ENCODE assay signal across 1 cellular context in the genomic region with DNA sequence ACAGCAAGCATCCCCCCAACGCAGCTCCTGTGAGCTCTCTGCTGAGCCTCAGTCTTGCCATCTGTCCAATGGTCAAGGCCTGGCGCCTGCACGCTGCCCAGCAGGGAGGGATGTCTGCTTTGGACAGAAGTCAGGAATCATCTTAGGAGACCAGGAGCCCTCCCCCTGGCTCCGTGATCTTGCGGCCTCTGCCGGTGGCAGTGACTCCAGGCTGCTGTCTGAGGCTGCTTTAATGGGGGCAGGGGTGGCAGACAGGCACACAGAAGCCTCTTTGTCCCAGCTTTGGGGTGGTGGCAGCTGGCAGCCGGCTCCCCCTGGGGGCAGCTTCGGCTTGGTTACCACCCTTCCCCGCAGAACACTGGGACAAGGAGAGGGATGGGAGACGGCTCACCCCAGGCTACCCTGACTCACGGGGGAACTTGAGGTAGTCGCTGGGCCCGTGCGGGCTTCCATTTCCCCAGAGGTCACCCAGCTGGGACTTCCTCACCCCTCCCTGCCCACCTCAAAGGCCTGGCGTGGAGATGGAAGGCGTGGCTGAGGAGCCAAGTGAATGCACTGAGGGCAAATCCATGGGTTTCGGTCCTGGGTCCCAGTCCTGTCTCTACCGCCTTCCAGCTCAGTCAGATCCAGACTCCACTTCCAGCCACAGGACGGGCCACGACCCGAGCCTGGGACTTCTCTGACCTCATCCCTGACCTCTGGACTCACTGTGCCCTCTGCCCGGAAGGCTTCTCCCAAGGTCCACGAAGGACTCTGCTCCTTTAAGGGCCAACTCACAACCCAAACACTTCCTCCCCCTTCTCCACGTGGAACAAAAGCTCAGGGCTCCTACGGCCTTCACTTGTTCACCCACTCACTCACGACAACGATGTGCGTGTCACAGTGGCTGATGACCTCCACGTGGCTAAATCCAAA.
A peak's percentile ranks its signal among the peaks of the same experiment; 100 is the strongest.
TF ChIP-seq lines count a peak whose summit lies in the region.

No MANE protein-coding gene starts in this region.

TF ChIP-seq in HEK293, 187 proteins besides CTCF, POLR2A, EP300 and RAD21 (continued from another document):
- TF ChIP-seq, protein P1, sequence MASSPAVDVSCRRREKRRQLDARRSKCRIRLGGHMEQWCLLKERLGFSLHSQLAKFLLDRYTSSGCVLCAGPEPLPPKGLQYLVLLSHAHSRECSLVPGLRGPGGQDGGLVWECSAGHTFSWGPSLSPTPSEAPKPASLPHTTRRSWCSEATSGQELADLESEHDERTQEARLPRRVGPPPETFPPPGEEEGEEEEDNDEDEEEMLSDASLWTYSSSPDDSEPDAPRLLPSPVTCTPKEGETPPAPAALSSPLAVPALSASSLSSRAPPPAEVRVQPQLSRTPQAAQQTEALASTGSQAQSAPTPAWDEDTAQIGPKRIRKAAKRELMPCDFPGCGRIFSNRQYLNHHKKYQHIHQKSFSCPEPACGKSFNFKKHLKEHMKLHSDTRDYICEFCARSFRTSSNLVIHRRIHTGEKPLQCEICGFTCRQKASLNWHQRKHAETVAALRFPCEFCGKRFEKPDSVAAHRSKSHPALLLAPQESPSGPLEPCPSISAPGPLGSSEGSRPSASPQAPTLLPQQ (tag by site-specific recombination; IDR thresholded peaks at IDR 0.05), result peak; percentile 85
- TF ChIP-seq, protein P2, sequence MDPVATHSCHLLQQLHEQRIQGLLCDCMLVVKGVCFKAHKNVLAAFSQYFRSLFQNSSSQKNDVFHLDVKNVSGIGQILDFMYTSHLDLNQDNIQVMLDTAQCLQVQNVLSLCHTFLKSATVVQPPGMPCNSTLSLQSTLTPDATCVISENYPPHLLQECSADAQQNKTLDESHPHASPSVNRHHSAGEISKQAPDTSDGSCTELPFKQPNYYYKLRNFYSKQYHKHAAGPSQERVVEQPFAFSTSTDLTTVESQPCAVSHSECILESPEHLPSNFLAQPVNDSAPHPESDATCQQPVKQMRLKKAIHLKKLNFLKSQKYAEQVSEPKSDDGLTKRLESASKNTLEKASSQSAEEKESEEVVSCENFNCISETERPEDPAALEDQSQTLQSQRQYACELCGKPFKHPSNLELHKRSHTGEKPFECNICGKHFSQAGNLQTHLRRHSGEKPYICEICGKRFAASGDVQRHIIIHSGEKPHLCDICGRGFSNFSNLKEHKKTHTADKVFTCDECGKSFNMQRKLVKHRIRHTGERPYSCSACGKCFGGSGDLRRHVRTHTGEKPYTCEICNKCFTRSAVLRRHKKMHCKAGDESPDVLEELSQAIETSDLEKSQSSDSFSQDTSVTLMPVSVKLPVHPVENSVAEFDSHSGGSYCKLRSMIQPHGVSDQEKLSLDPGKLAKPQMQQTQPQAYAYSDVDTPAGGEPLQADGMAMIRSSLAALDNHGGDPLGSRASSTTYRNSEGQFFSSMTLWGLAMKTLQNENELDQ (tag by site-specific recombination; IDR thresholded peaks at IDR 0.05; ENCODE audit: low read depth), result no peak
- TF ChIP-seq ZNF391 (tag by site-specific recombination; IDR thresholded peaks at IDR 0.05; ENCODE audit: borderline replicate concordance, low read depth) (no peak), ZBTB21 (tag by site-specific recombination; IDR thresholded peaks at IDR 0.05) (no peak)
- TF ChIP-seq, protein P3, sequence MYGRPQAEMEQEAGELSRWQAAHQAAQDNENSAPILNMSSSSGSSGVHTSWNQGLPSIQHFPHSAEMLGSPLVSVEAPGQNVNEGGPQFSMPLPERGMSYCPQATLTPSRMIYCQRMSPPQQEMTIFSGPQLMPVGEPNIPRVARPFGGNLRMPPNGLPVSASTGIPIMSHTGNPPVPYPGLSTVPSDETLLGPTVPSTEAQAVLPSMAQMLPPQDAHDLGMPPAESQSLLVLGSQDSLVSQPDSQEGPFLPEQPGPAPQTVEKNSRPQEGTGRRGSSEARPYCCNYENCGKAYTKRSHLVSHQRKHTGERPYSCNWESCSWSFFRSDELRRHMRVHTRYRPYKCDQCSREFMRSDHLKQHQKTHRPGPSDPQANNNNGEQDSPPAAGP (tag by site-specific recombination; IDR thresholded peaks at IDR 0.05), result no peak
